Comparison of ENCODE assay signal across 8 cellular contexts in the genomic region with DNA sequence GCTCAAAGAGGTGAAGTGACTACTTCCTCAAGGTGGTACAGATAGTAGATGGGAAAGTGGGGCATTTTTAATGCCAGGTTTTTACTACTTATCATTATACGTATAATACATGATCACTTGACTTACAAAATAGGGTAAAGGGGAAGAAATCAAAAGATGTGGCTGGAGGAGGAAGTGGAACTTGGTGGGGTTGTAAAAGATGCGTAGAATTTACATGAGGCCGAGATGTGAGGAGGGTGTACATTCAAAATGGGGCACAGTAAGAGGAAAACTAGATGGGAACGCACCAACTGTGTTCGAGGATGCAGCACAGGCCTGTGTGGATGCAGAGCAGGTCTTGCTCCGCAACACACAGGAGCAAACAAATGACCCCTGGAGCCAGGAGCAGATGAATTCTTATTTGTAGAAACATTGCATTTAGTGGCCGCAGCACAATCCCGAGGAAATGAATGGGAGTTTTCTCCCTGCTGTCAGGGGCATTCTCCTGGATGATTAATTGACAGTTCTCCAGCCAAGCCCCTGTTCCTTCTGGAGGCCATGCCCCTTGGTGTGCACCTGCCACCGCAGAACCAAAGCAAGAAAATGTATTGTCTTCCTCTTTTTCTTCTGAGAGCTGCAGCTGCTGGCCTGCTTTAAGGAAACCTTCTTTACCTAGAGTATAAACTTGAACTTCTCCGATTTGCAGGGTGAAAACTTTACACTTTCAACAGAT.
DNase-seq lines count a peak whose midpoint lies in the region; ATAC-seq and TF ChIP-seq lines count a peak whose summit lies in the region.

No MANE protein-coding gene starts in this region.

- H3K4me1 Mint-ChIP-seq in naive B cell, result peaks cover 26 to 39% (median 36%) of the 10 kb centered on the region in 3 donors
- peaks cover 32% of the 10 kb centered on the region for H3K4me1 Mint-ChIP-seq in chondrocyte (ENCODE audit: low read depth)

- ATAC-seq in GM19324 (IDR thresholded peaks at IDR 0.05; ENCODE audit: low FRiP score, unreplicated experiment) (peak; percentile 88), HG02763 (IDR thresholded peaks at IDR 0.05; ENCODE audit: unreplicated experiment) (peak; percentile 70), naive B cell (ENCODE audit: low read depth in 2 of 2) (peak; percentile 90)

- no peak overlapping the region for H3K27ac ChIP-seq in effector memory CD4-positive, alpha-beta T cell (ENCODE audit: insufficient read depth, low read length, poor library complexity, severe bottlenecking)

- H3K27ac Mint-ChIP-seq in naive B cell, result peak overlapping the region; percentile 81 to 98 (median 97)
- H3K27ac Mint-ChIP-seq in chondrocyte (ENCODE audit: unreplicated experiment), result no peak overlapping the region

- TF ChIP-seq CTCF in chondrocyte (IDR thresholded peaks at IDR 0.05), result no peak

- H3K27me3 Mint-ChIP-seq in naive B cell, result no peaks in the 10 kb centered on the region
- H3K27me3 Mint-ChIP-seq in chondrocyte (ENCODE audit: low read depth), result no peaks in the 10 kb centered on the region

- H3K36me3 Mint-ChIP-seq in naive B cell (peaks cover 3 to 20% of the 10 kb centered on the region in 2 donors), chondrocyte (ENCODE audit: low read depth) (peaks cover 4% of the 10 kb centered on the region)

- H3K9me3 Mint-ChIP-seq in naive B cell (peaks cover 8 to 32% (median 14%) of the 10 kb centered on the region in 7 donors), chondrocyte (ENCODE audit: low read depth) (peaks cover 14% of the 10 kb centered on the region)

- H3K27me3 ChIP-seq in effector memory CD4-positive, alpha-beta T cell (replicated peaks; ENCODE audit: control insufficient read depth, insufficient read depth, low read length, poor library complexity, severe bottlenecking), result no peaks in the 10 kb centered on the region

- no peaks in the 10 kb centered on the region for H3K36me3 ChIP-seq in effector memory CD4-positive, alpha-beta T cell (ENCODE audit: control insufficient read depth, insufficient read depth, low read length)

- no peaks in the 10 kb centered on the region for H3K4me1 ChIP-seq in effector memory CD4-positive, alpha-beta T cell (ENCODE audit: control insufficient read depth, insufficient read depth, low read length, poor library complexity, severe bottlenecking)

- no peaks in the 10 kb centered on the region for H3K9me3 ChIP-seq in effector memory CD4-positive, alpha-beta T cell (ENCODE audit: control insufficient read depth, low read length)

- H3K4me3 ChIP-seq in effector memory CD4-positive, alpha-beta T cell (ENCODE audit: insufficient read depth, low read depth, low read length, poor library complexity, severe bottlenecking), result no peak overlapping the region

- H3K4me3 Mint-ChIP-seq in naive B cell (peak overlapping the region; percentile 0 to 85 (median 54)), chondrocyte (ENCODE audit: unreplicated experiment) (no peak overlapping the region)

- DNase-seq in NAMALWA (ENCODE audit: low spot score) (peak; percentile 87), naive B cell (peak; percentile 79), DMS79 (lab: John Stamatoyannopoulos, UW) (no peak), chondrocyte (ENCODE audit: low spot score) (no peak), AML-193 (lab: John Stamatoyannopoulos, UW) (no peak)
- no peak for DNase-seq in effector memory CD4-positive, alpha-beta T cell

Comparison
In these comparisons a context has a peak if more than half of its experiments do, and no peak if none do; other contexts are left out.
1. DNase-seq: peak in NAMALWA (single experiment) and naive B cell (single experiment); none in DMS79 (single experiment), chondrocyte (single experiment), effector memory CD4-positive, alpha-beta T cell (0 of 3) and AML-193 (0 of 2).
2. Peak in every context shown above with its lines, with median percentiles within 50 percentile points of each other: ATAC-seq.